Comparison of ENCODE assay signal across 12 cellular contexts in the genomic region with DNA sequence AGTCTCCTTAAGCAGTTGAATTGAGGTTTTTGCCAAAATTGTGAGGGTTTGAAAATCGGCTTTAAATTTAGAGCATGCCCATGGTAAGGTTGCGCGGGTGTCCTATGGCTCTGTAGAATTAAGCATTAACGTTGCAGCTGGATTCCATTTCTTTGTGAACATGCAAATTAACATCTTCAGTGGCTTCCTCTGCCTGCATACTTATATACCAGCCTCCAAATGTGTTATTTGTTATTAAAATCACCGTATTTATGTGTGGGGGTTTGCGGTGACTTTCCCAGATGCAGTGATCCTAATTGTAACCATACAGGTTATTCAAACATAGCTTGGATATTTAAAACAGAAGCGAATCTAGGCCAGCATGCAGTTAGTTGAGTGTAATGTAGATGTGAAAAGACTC.
"Had no signal": no experiment of that assay in that cellular context is flagged by ENCODE, and none has a peak within 500 bp of the region (broad histone marks: within the 10 kb centered on the region; RNA-seq: fewer than 3 reads in every experiment).

No MANE protein-coding gene starts in this region.

- H3K36me3 ChIP-seq: lower lobe of right lung, sigmoid colon had no signal

- H3K36me3 Mint-ChIP-seq: stimulated activated naive B cell treated with anti-CD40 and anti-IgM and Interleukin-4, amounts not matched to agents 10 μg/mL and 1 μg/mL and 100 μg/mL, for 72 hours had no signal

- H3K27ac Mint-ChIP-seq: activated CD4-positive, alpha-beta T cell treated with anti-CD3 and anti-CD28 coated beads, Interleukin-2, amount 10 ng/mL, durations not matched to agents 7 days and 5 days; activated naive CD4-positive, alpha-beta T cell treated with anti-CD3 and anti-CD28 coated beads for 36 hours; activated T-helper 17 cell treated with anti-CD3 and anti-CD28 coated beads, Interleukin-2, amount 50 U/mL, for 72 hours; naive thymus-derived CD4-positive, alpha-beta T cell; stimulated activated naive B cell treated with anti-CD40 and anti-IgM and Interleukin-4, amounts not matched to agents 10 μg/mL and 1 μg/mL and 100 μg/mL, for 72 hours; type B pancreatic cell had no signal

- DNase-seq: activated CD4-positive, alpha-beta T cell treated with anti-CD3 and anti-CD28 coated beads, Interleukin-2, amount 10 ng/mL, durations not matched to agents 7 days and 5 days; activated CD4-positive, CD25-positive, alpha-beta regulatory T cell; activated naive CD4-positive, alpha-beta T cell treated with anti-CD3 and anti-CD28 coated beads for 36 hours; activated T-cell treated with anti-CD3 and anti-CD28 coated beads for 4 hours; lower lobe of right lung; naive thymus-derived CD4-positive, alpha-beta T cell; sigmoid colon; stimulated activated CD4-positive, alpha-beta T cell treated with anti-CD3 and anti-CD28 coated beads, Interleukin-2, amount 100 ng/mL, for 24 hours; stimulated activated naive B cell treated with anti-CD40 and anti-IgM and Interleukin-4, amounts not matched to agents 10 μg/mL and 1 μg/mL and 100 μg/mL, for 72 hours had no signal

- H3K4me3 ChIP-seq: hepatocyte, lower lobe of right lung, sigmoid colon had no signal

- H2AFZ ChIP-seq: hepatocyte had no signal

- H3K9me3 Mint-ChIP-seq: activated CD4-positive, alpha-beta T cell treated with anti-CD3 and anti-CD28 coated beads, Interleukin-2, amount 10 ng/mL, durations not matched to agents 7 days and 5 days; activated naive CD4-positive, alpha-beta T cell treated with anti-CD3 and anti-CD28 coated beads for 36 hours; activated T-helper 17 cell treated with anti-CD3 and anti-CD28 coated beads, Interleukin-2, amount 50 U/mL, for 72 hours; stimulated activated naive B cell treated with anti-CD40 and anti-IgM and Interleukin-4, amounts not matched to agents 10 μg/mL and 1 μg/mL and 100 μg/mL, for 72 hours; type B pancreatic cell had no signal

- H3K4me1 Mint-ChIP-seq: activated CD4-positive, alpha-beta T cell treated with anti-CD3 and anti-CD28 coated beads, Interleukin-2, amount 10 ng/mL, durations not matched to agents 7 days and 5 days; activated T-helper 17 cell treated with anti-CD3 and anti-CD28 coated beads, Interleukin-2, amount 50 U/mL, for 72 hours; stimulated activated naive B cell treated with anti-CD40 and anti-IgM and Interleukin-4, amounts not matched to agents 10 μg/mL and 1 μg/mL and 100 μg/mL, for 72 hours had no signal

- ATAC-seq: activated T-helper 17 cell treated with anti-CD3 and anti-CD28 coated beads, Interleukin-2, amount 50 U/mL, for 72 hours; lower lobe of right lung; naive thymus-derived CD4-positive, alpha-beta T cell; stimulated activated naive B cell treated with anti-CD40 and anti-IgM and Interleukin-4, amounts not matched to agents 10 μg/mL and 1 μg/mL and 100 μg/mL, for 72 hours had no signal

- H3K27me3 ChIP-seq: hepatocyte, sigmoid colon had no signal

- H3K27me3 Mint-ChIP-seq: type B pancreatic cell had no signal

- H3K4me3 Mint-ChIP-seq: activated CD4-positive, alpha-beta T cell treated with anti-CD3 and anti-CD28 coated beads, Interleukin-2, amount 10 ng/mL, durations not matched to agents 7 days and 5 days; activated naive CD4-positive, alpha-beta T cell treated with anti-CD3 and anti-CD28 coated beads for 36 hours; activated T-helper 17 cell treated with anti-CD3 and anti-CD28 coated beads, Interleukin-2, amount 50 U/mL, for 72 hours; naive thymus-derived CD4-positive, alpha-beta T cell; stimulated activated naive B cell treated with anti-CD40 and anti-IgM and Interleukin-4, amounts not matched to agents 10 μg/mL and 1 μg/mL and 100 μg/mL, for 72 hours; type B pancreatic cell had no signal

- H3K9me3 ChIP-seq: lower lobe of right lung, sigmoid colon had no signal
